In genomic region chr9:126582427-126582826, GRCh38 we compare ENCODE assay signal across 28 cellular contexts. TPM values are rescaled to one million over a fixed set of nuclear protein-coding genes. Genes with fewer than 3 reads are reported as not detected.
"Had no signal": no experiment of that assay in that cellular context is flagged by ENCODE, and none has a peak within 500 bp of the region (broad histone marks: within the 10 kb centered on the region; RNA-seq: fewer than 3 reads in every experiment).

No MANE protein-coding gene starts in this region.

- H3K27ac ChIP-seq: ascending aorta, breast epithelium, cardiac muscle cell, coronary artery, dorsolateral prefrontal cortex, esophagus squamous epithelium, gastroesophageal sphincter had no signal

- DNase-seq: activated CD4-positive, alpha-beta memory T cell treated with anti-CD3 and anti-CD28 coated beads, Interleukin-2, amount 10 ng/mL, durations not matched to agents 7 days and 5 days; activated CD4-positive, alpha-beta T cell treated with anti-CD3 and anti-CD28 coated beads for 1 hour; activated CD4-positive, alpha-beta T cell treated with anti-CD3 and anti-CD28 coated beads for 4 hours; activated CD4-positive, alpha-beta T cell treated with anti-CD3 and anti-CD28 coated beads, Interleukin-2, amount 10 ng/mL, durations not matched to agents 7 days and 5 days; activated CD4-positive, alpha-beta T cell treated with anti-CD3 and anti-CD28 coated beads, Interleukin-2, amount 50 U/mL, for 4 hours; activated CD8-positive, alpha-beta memory T cell treated with anti-CD3 and anti-CD28 coated beads, Interleukin-2, amount 50 U/mL, for 48 hours; activated gamma-delta T cell; activated naive CD4-positive, alpha-beta T cell; activated naive CD4-positive, alpha-beta T cell treated with anti-CD3 and anti-CD28 coated beads, Interleukin-2, amount 10 ng/mL, durations not matched to agents 7 days and 5 days; activated naive CD8-positive, alpha-beta T cell treated with anti-CD3 and anti-CD28 coated beads, Interleukin-2, amount 10 ng/mL, durations not matched to agents 7 days and 5 days; activated T-cell treated with anti-CD3 and anti-CD28 coated beads for 4 hours; activated T-cell treated with anti-CD3 and anti-CD28 coated beads, Interleukin-2, amount 50 U/mL, for 24 hours; activated T-cell treated with anti-CD3 and anti-CD28 coated beads, Interleukin-2, amount 50 U/mL, for 72 hours; dorsolateral prefrontal cortex; effector memory CD4-positive, alpha-beta T cell; erythroblast; esophagus squamous epithelium; foreskin melanocyte; head of caudate nucleus had no signal

- ATAC-seq: activated naive CD4-positive, alpha-beta T cell treated with anti-CD3 and anti-CD28 coated beads, Interleukin-2, amount 50 U/mL, for 72 hours; activated T-cell treated with anti-CD3 and anti-CD28 coated beads, Interleukin-2, amount 50 U/mL, for 72 hours; gastroesophageal sphincter had no signal

- H3K27me3 ChIP-seq: ascending aorta, breast epithelium had no signal

- H3K36me3 ChIP-seq: ascending aorta, breast epithelium, cardiac muscle cell, esophagus squamous epithelium, gastroesophageal sphincter had no signal

- H3K9me3 ChIP-seq: ascending aorta, breast epithelium, esophagus squamous epithelium, gastroesophageal sphincter had no signal

- H3K4me3 ChIP-seq: ascending aorta, cardiac muscle cell, coronary artery, dorsolateral prefrontal cortex, esophagus squamous epithelium, gastroesophageal sphincter had no signal

RNA-seq across cellular contexts. Expression of gene LMX1B, which starts 31.3 kb away (rescaled TPM):
- total RNA-seq: activated CD4-positive, alpha-beta memory T cell treated with anti-CD3 and anti-CD28 coated beads, Interleukin-2, amount 10 ng/mL, durations not matched to agents 7 days and 5 days; activated CD4-positive, alpha-beta T cell treated with anti-CD3 and anti-CD28 coated beads, Interleukin-2, amount 10 ng/mL, durations not matched to agents 7 days and 5 days; activated naive CD4-positive, alpha-beta T cell treated with anti-CD3 and anti-CD28 coated beads, Interleukin-2, amount 50 U/mL, for 72 hours; activated naive CD8-positive, alpha-beta T cell treated with anti-CD3 and anti-CD28 coated beads, Interleukin-2, amount 10 ng/mL, durations not matched to agents 7 days and 5 days; activated T-cell treated with anti-CD3 and anti-CD28 coated beads, Interleukin-2, amount 50 U/mL, for 72 hours; cardiac muscle cell; fibroblast of lung; fibroblast of villous mesenchyme; T-helper 1 cell treated with Interleukin-12 subunit alpha and Interleukin-12 subunit beta and Interleukin-4 antibody, amounts not matched to agents 30 ng/mL and 1 ng/mL, for 36 hours had no signal
- polyA plus RNA-seq: cardiac muscle cell, fibroblast of lung had no signal
